In genomic region chr3:69646287-69647067, GRCh38 we compare ENCODE assay signal across 17 cellular contexts.
"Had no signal": no experiment of that assay in that cellular context is flagged by ENCODE, and none has a peak within 500 bp of the region (broad histone marks: within the 10 kb centered on the region; RNA-seq: fewer than 3 reads in every experiment).

No MANE protein-coding gene starts in this region.

- DNase-seq: esophagus squamous epithelium; foreskin fibroblast; glutamatergic neuron; islet precursor cell; left ventricle myocardium superior; mesendoderm; natural killer cell; stimulated activated CD4-positive, alpha-beta T cell treated with anti-CD3 and anti-CD28 coated beads, Interleukin-12 subunit alpha, Interleukin-12 subunit beta, amount 100 ng/mL, for 4 hours; stimulated activated naive CD4-positive, alpha-beta T cell; stomach; substantia nigra; trophoblast cell had no signal

- H3K9me3 ChIP-seq: esophagus squamous epithelium, gastroesophageal sphincter, stomach, thoracic aorta had no signal

- H3K27ac ChIP-seq: esophagus squamous epithelium, gastroesophageal sphincter, skin epidermis, stomach, thoracic aorta had no signal

- ATAC-seq: gastroesophageal sphincter, left ventricle myocardium superior, natural killer cell, sciatic nerve had no signal

- H3K36me3 ChIP-seq: esophagus squamous epithelium, gastroesophageal sphincter, stomach, thoracic aorta had no signal

- H3K27me3 ChIP-seq: esophagus squamous epithelium, gastroesophageal sphincter, stomach had no signal

- H3K4me3 ChIP-seq: esophagus squamous epithelium, gastroesophageal sphincter, lung, skin epidermis, stomach, thoracic aorta had no signal
